1 cellular context compared by ENCODE assay signal in the genomic region with DNA sequence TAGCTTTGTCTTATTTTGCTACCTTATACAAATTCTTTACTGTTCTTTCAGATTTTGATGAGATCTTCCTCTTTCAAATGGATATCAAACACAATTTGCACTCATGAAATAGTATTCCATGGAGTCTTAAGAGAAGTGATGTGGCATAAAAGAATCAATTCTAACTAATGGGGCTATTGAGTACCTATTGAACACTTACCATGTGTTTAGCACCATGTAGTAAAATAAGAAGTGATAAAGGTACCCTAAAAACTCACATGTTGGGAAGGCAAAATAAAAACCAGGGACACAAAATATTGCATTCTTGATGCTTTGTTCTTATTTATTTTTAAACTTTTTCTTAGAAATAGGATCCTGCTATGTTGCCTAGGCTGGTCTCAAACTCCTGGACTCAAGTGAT.
TF ChIP-seq lines count a peak whose summit lies in the region.

No MANE protein-coding gene starts in this region.

TF ChIP-seq in HepG2, 621 proteins besides CTCF, POLR2A, EP300 and RAD21:
- TF ChIP-seq TOPORS (CRISPR knock-in tag; IDR thresholded peaks at IDR 0.05) (0 out of 2 replicates have a peak, but pooled peaks have one; percentile 53), ZNF230 (CRISPR knock-in tag; IDR thresholded peaks at IDR 0.05) (no peak), ZNF10 (CRISPR knock-in tag; IDR thresholded peaks at IDR 0.05; ENCODE audit: borderline replicate concordance, low read depth) (no peak), ZNF354B (CRISPR knock-in tag; IDR thresholded peaks at IDR 0.05) (peak; percentile 80; the same call in 1 of the 2 replicates)
